In the genomic region with DNA sequence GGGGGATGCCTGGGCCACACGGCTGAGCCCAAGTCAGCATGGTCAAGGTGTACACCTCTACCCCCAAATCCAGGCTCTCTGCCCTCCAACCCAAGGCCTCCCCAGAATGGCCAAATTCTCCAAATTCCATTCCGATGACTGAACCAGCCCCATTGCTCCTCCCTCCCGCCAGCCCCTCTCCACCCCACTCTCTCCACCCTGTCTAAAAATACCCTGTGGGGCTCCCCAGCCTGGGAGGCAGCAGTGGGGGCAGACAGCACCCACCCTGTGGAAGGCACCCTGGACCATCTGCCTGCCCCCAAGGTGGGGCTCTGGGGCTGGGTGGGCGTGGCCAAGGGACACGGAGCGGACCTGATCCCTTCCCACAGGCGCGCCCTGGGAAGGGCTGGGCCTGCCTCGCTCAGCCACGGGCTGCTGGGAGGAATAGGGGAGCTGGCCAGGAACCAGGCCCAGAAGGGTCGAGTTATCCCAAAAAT, we compare ENCODE assay signal across 1 cellular context.
TF ChIP-seq lines count a peak whose summit lies in the region.

No MANE protein-coding gene starts in this region.

TF ChIP-seq in H1, 55 proteins besides CTCF, POLR2A, EP300 and RAD21:
- TF ChIP-seq KDM1A (IDR thresholded peaks at IDR 0.05; ENCODE audit: borderline replicate concordance, low read length) (no peak), JUND (IDR thresholded peaks at IDR 0.05; ENCODE audit: low read length) (peak; percentile 98), PHF8 (conservative IDR thresholded peaks at IDR 0.05; ENCODE audit: low read depth, low read length) (no peak; the same call in 1 of the 2 replicates), GABPA (IDR thresholded peaks at IDR 0.05; ENCODE audit: borderline replicate concordance, insufficient read depth, low read length) (no peak), GTF2F1 (IDR thresholded peaks at IDR 0.05; ENCODE audit: borderline replicate concordance, low read depth, low read length) (no peak), TAF1 (IDR thresholded peaks at IDR 0.05; ENCODE audit: low read depth, low read length) (peak; percentile 27; the same call in 1 of the 2 replicates), BACH1 (IDR thresholded peaks at IDR 0.05; ENCODE audit: low read length) (no peak; the same call in 1 of the 2 replicates), JUN (IDR thresholded peaks at IDR 0.05; ENCODE audit: low read depth, low read length) (peak; percentile 88), YY1 (IDR thresholded peaks at IDR 0.05; ENCODE audit: low read depth, low read length) (peak; percentile 54; the same call in 1 of the 2 replicates), POLR2AphosphoS5 (IDR thresholded peaks at IDR 0.05; ENCODE audit: low read depth, low read length) (peak; percentile 77), SIX5 (IDR thresholded peaks at IDR 0.05; ENCODE audit: low read depth, low read length) (no peak), CEBPB (IDR thresholded peaks at IDR 0.05; ENCODE audit: low read depth, low read length) (no peak), CHD7 (IDR thresholded peaks at IDR 0.05; ENCODE audit: insufficient replicate concordance, low read length) (no peak), MAFK (IDR thresholded peaks at IDR 0.05; ENCODE audit: low read depth, low read length) (no peak), SP4 (IDR thresholded peaks at IDR 0.05; ENCODE audit: low read length) (no peak), ATF3 (IDR thresholded peaks at IDR 0.05; ENCODE audit: insufficient read depth, low read depth, low read length) (peak; percentile 52; the same call in 1 of the 2 replicates), SAP30 (IDR thresholded peaks at IDR 0.05; ENCODE audit: insufficient read depth, insufficient replicate concordance, low read length) (no peak), TEAD4 (IDR thresholded peaks at IDR 0.05; ENCODE audit: low read depth, low read length) (peak; percentile 96), HDAC2 (IDR thresholded peaks at IDR 0.05; ENCODE audit: borderline replicate concordance in 1 of 2, low read depth in 2 of 2, low read length in 2 of 2) (peak in 1 of 2 experiments; percentile 85; a peak in 1 of 4 replicates), TAF7 (optimal IDR thresholded peaks at IDR 0.05; ENCODE audit: borderline replicate concordance, low read depth, low read length) (peak; percentile 46)
- TF ChIP-seq, protein P1, sequence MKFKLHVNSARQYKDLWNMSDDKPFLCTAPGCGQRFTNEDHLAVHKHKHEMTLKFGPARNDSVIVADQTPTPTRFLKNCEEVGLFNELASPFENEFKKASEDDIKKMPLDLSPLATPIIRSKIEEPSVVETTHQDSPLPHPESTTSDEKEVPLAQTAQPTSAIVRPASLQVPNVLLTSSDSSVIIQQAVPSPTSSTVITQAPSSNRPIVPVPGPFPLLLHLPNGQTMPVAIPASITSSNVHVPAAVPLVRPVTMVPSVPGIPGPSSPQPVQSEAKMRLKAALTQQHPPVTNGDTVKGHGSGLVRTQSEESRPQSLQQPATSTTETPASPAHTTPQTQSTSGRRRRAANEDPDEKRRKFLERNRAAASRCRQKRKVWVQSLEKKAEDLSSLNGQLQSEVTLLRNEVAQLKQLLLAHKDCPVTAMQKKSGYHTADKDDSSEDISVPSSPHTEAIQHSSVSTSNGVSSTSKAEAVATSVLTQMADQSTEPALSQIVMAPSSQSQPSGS (IDR thresholded peaks at IDR 0.05; ENCODE audit: low read length): peak; percentile 52; the same call in 1 of the 2 replicates
- TF ChIP-seq, protein P2, sequence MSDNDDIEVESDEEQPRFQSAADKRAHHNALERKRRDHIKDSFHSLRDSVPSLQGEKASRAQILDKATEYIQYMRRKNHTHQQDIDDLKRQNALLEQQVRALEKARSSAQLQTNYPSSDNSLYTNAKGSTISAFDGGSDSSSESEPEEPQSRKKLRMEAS (IDR thresholded peaks at IDR 0.05): peak; percentile 40
